12 cellular contexts compared by ENCODE assay signal in the genomic region with DNA sequence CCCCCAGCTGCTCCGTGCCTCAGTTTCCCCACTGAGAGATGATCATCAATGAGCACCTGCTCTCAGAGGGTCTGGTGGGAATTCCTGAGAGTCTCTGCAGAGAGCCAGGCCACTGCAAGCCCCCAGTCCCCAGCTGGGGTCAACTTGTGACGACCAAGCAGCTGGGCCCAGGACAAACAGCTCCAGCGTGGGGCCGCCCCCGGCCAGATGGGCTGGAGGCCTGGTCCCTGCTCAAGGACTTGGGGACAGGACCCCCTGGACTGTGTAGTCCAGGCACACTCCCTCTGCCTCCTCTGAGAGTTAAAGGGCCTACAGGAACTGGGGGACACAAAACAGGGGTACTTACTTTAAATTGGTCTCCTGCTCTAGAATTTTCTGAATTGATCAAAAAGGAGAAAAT. TPM values are rescaled to one million over a fixed set of nuclear protein-coding genes. Genes with fewer than 3 reads are reported as not detected.
"Had no signal": no experiment of that assay in that cellular context is flagged by ENCODE, and none has a peak within 500 bp of the region (broad histone marks: within the 10 kb centered on the region; RNA-seq: fewer than 3 reads in every experiment).

No MANE protein-coding gene starts in this region.

- H3K9me3 ChIP-seq: HAP-1 had no signal

- DNase-seq: GM23248, GOT3, H7, H9, HCEC 1CT, HFFc6 had no signal

- H3K4me3 ChIP-seq: GM23248, GM23338, HAP-1 had no signal

- H3K27ac ChIP-seq: GM23248 had no signal

- H3K27ac Mint-ChIP-seq: GM23338, H9, HFFc6 had no signal

- ATAC-seq: GM23338, HCT116 had no signal

- H3K9me3 Mint-ChIP-seq: GM23338, H9, HFFc6 had no signal

- H3K36me3 ChIP-seq: HAP-1 had no signal

- H3K4me1 Mint-ChIP-seq: GM23338 had no signal

- H3K4me1 ChIP-seq: HAP-1 had no signal

- FAIRE-seq: H1, H54 had no signal

- H3K4me3 Mint-ChIP-seq: GM23338, H9, HFFc6 had no signal

RNA-seq across cellular contexts. Expression of a gene that starts 17.3 kb away (rescaled TPM):
- total RNA-seq: GM23248, GM23338, H1, H4, H7, H9, HFFc6 had no signal
